In the genomic region with DNA sequence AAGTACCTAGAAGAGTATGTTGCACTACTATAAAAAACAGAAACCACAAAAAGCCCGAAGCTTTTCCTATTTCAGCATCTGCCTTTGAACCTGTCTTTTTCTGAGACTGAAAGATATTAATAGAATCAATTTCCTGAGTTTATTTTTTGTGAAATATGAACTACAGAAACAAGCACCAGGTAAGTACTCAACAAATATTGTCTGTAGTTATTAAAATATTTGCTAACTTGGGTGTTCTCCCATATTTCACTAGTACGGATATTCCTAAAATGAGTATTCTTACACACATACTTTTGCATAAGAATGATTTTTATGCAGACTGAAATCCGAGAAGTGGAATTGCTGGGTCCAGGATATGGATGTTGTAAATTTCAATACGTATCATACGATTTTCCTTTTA, we compare ENCODE assay signal across 35 cellular contexts.
"Had no signal": no experiment of that assay in that cellular context is flagged by ENCODE, and none has a peak within 500 bp of the region (broad histone marks: within the 10 kb centered on the region; RNA-seq: fewer than 3 reads in every experiment).

No MANE protein-coding gene starts in this region.

- H3K27ac ChIP-seq: KMS-11 had no signal

- H3K9me3 ChIP-seq: MG63 had no signal

- H3K4me2 ChIP-seq: KMS-11 had no signal

- H3K4me3 ChIP-seq: MG63 had no signal

- H3K27me3 ChIP-seq: MG63 had no signal

- H3K36me3 ChIP-seq: MG63 had no signal

- H3K9ac ChIP-seq: KMS-11 had no signal

- DNase-seq: Karpas-422, Kasumi-1, KG1, MG63, MV-4-11, NCI-H1048, NCI-H1092, NCI-H1092 treated with DMSO at 0.1 percent for 48 hours, NCI-H1105, NCI-H1105 treated with DMSO at 0.1 percent for 48 hours, NCI-H1417, NCI-H1417 treated with DMSO at 0.1 percent for 48 hours, NCI-H1436, NCI-H1436 treated with DMSO at 0.1 percent for 48 hours, NCI-H146, NCI-H1694, NCI-H1694 treated with DMSO at 0.1 percent for 48 hours, NCI-H187, NCI-H187 treated with DMSO at 0.1 percent for 48 hours, NCI-H1930, NCI-H2029, NCI-H2029 treated with DMSO at 0.1 percent for 48 hours, NCI-H2081, NCI-H2081 treated with DMSO at 0.1 percent for 48 hours, NCI-H2107, NCI-H2171, NCI-H2171 treated with DMSO at 0.1 percent for 48 hours, NCI-H2227 treated with DMSO at 0.1 percent for 48 hours, NCI-H226, NCI-H345, NCI-H446 treated with DMSO at 0.1 percent for 48 hours, NCI-H510A, NCI-H510A treated with DMSO at 0.1 percent for 48 hours, NCI-H524 had no signal
